Comparison of ENCODE assay signal across 18 cellular contexts in the genomic region with DNA sequence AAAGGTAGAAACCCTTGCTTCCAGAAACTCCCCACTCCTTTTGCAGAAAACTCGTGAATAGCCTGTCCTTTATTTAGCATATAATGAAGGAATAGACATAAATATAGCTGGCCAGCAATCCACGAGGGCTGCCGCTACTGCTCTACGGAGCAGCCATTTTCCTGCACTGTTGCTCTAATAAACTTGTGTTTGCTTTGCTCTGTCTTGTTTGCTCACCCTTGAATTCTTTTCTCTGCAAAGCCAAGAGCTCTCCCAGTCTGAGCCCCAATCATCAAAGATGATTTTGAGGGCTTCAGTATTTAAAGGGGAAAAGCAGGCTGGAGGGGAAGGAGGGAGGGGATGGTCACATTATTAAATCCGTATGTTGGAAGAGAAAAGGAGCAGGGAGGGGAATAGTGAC. TPM values are rescaled to one million over a fixed set of nuclear protein-coding genes. Genes with fewer than 3 reads are reported as not detected.
DNase-seq lines count a peak whose midpoint lies in the region; ATAC-seq, FAIRE-seq and TF ChIP-seq lines count a peak whose summit lies in the region.
"Had no signal": no experiment of that assay in that cellular context is flagged by ENCODE, and none has a peak within 500 bp of the region (broad histone marks: within the 10 kb centered on the region; RNA-seq: fewer than 3 reads in every experiment).

No MANE protein-coding gene starts in this region.

- H3K4me1 ChIP-seq in pancreas = peaks cover 34 to 41% (median 39%) of the 10 kb centered on the region in 3 donors
- H3K4me1 ChIP-seq: psoas muscle had no signal

- intact Hi-C loops in dorsolateral prefrontal cortex (cut with DNase I) (no loop called here), pancreas (cut with DNase I) (no loop called here)

- H3K4me3 ChIP-seq in dorsolateral prefrontal cortex (peak overlapping the region in 30 of 59 donors; percentile 2 to 50 (median 25)), pancreas (peak overlapping the region in 1 of 4 donors; percentile 20)
- H3K4me3 ChIP-seq: psoas muscle had no signal

- FAIRE-seq in pancreas (lab: Jason Lieb, UNC) = no peak
- FAIRE-seq: endothelial cell of umbilical vein had no signal

- H3K9me3 ChIP-seq in pancreas = no peaks in the 10 kb centered on the region
- H3K9me3 ChIP-seq: psoas muscle had no signal

- no peaks in the 10 kb centered on the region for H3K36me3 ChIP-seq in pancreas

- ATAC-seq in pancreas (peak in 3 of 4 donors; percentile 15 to 35 (median 19)), HG03354 (IDR thresholded peaks at IDR 0.05; ENCODE audit: poor library complexity, severe bottlenecking, unreplicated experiment) (no peak), HG02938 (IDR thresholded peaks at IDR 0.05; ENCODE audit: unreplicated experiment) (no peak), HG03378 (IDR thresholded peaks at IDR 0.05; ENCODE audit: unreplicated experiment) (no peak)
- ATAC-seq: activated CD4-positive, alpha-beta T cell treated with anti-CD3 and anti-CD28 coated beads for 36 hours; activated naive CD4-positive, alpha-beta T cell treated with anti-CD3 and anti-CD28 coated beads, Interleukin-2, amount 50 U/mL, for 72 hours; psoas muscle; T-helper 17 cell had no signal

- H3K27me3 ChIP-seq in dorsolateral prefrontal cortex (no peaks in the 10 kb centered on the region), pancreas (no peaks in the 10 kb centered on the region)

- no peak for TF ChIP-seq CTCF in dorsolateral prefrontal cortex (IDR thresholded peaks at IDR 0.05 in 54 of 56, conservative IDR thresholded peaks at IDR 0.05 in 2 of 56; ENCODE audit: low read depth in 1 of 56, partially characterized antibody in 56 of 56)
- TF ChIP-seq CTCF in pancreas (IDR thresholded peaks at IDR 0.05) = no peak

- H3K27ac ChIP-seq in dorsolateral prefrontal cortex (peak overlapping the region in 40 of 59 donors; percentile 0 to 82 (median 51)), pancreas (peak overlapping the region in 2 of 4 donors; percentile 34 to 46)
- H3K27ac ChIP-seq: psoas muscle had no signal

- DNase-seq in COR-L47 (lab: John Stamatoyannopoulos, UW) (peak; percentile 7), NCI-H1092 (lab: John Stamatoyannopoulos, UW) (peak; percentile 39), dorsolateral prefrontal cortex (peak in 2 of 10 donors; percentile 5 to 27), pancreas (peak in 1 of 6 donors; percentile 10), GOT3 (lab: John Stamatoyannopoulos, UW) (no peak)
- DNase-seq: activated CD4-positive, alpha-beta T cell treated with anti-CD3 and anti-CD28 coated beads for 36 hours; caudate nucleus; IMR-90; islet precursor cell; NCI-H1048; NCI-H526; psoas muscle; T-helper 17 cell had no signal

- 2 to 14% methylated on average over 5 of the region's 5 CpGs for WGBS in pancreas, 2 donors

RNA-seq across cellular contexts. Expression of a gene that starts 16.6 kb away (rescaled TPM):
- 100 to 1,000 TPM in 25 of 120 experiments, 10 to 100 TPM in 95; 56.6 to 150 (median 86.1) TPM for total RNA-seq in dorsolateral prefrontal cortex
- 10 to 100 TPM; 17.4 to 37.2 (median 26.8) TPM for total RNA-seq in pancreas
- polyA plus RNA-seq in pancreas = 100 to 1,000 TPM in 1 of 2 donors, 10 to 100 TPM in 1; 63.1 to 110 TPM

Comparison
In these comparisons a context has a peak if more than half of its experiments do, and no peak if none do; other contexts are left out.
1. ATAC-seq: peak in pancreas (3 of 4); none in HG03354 (single experiment), HG02938 (single experiment) and HG03378 (single experiment).